Comparison of ENCODE assay signal across 22 cellular contexts in the genomic region with DNA sequence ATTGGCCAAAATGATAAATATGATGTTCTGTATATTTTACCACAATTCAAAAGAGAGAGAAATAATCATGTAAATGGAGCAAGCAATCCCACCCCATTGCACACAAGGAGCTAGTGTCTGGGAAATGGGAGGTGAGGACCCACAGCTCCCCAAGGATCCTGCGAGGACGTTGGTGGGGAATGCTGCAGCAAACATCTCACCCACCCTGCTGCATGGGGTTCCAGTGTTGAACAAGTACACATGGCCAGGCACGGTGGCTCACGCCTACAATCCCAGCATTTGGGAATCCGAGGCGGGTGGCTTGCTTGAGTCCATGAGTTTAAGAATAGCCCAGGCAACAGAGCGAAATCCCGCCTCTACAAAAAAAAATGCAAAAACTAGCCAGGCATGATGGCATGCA. TPM values are rescaled to one million over a fixed set of nuclear protein-coding genes. Genes with fewer than 3 reads are reported as not detected.
DNase-seq lines count a peak whose midpoint lies in the region; ATAC-seq and TF ChIP-seq lines count a peak whose summit lies in the region.
"Had no signal": no experiment of that assay in that cellular context is flagged by ENCODE, and none has a peak within 500 bp of the region (broad histone marks: within the 10 kb centered on the region; RNA-seq: fewer than 3 reads in every experiment).

No MANE protein-coding gene starts in this region.

- no peak for ATAC-seq in activated T-cell treated with anti-CD3 and anti-CD28 coated beads, Interleukin-2, amount 50 U/mL, for 72 hours (replicated peaks in 1 of 2)
- ATAC-seq in T-cell (replicated peaks in 1 of 4): no peak
- no peak for ATAC-seq in effector memory CD8-positive, alpha-beta T cell (replicated peaks)
- no peak for ATAC-seq in stimulated activated effector memory CD8-positive, alpha-beta T cell treated with anti-CD3 and anti-CD28 coated beads, Interleukin-12 subunit alpha, Interleukin-12 subunit beta, amount 100 ng/mL, for 72 hours
- ATAC-seq in Right ventricle myocardium superior (ENCODE audit: poor library complexity): no peak
- ATAC-seq: K562 had no signal

- DNase-seq in activated T-cell treated with anti-CD3 and anti-CD28 coated beads, Interleukin-2, amount 50 U/mL, for 72 hours: no peak
- DNase-seq in activated T-cell treated with anti-CD3 and anti-CD28 coated beads, Interleukin-2, amount 50 U/mL, for 48 hours: no peak
- no peak for DNase-seq in T-cell
- DNase-seq in effector memory CD8-positive, alpha-beta T cell: no peak
- DNase-seq in stimulated activated effector memory CD8-positive, alpha-beta T cell treated with anti-CD3 and anti-CD28 coated beads, Interleukin-12 subunit alpha, Interleukin-12 subunit beta, amount 100 ng/mL, for 72 hours (ENCODE audit: low spot score in 2 of 2): no peak
- no peak for DNase-seq in NCI-H446 (lab: John Stamatoyannopoulos, UW)
- DNase-seq in Right ventricle myocardium superior: no peak
- DNase-seq in GM10248 (ENCODE audit: extremely low spot score): no peak
- DNase-seq: H9; mammary epithelial cell; MG63; NCI-H1417 treated with DMSO at 0.1 percent for 48 hours; NCI-H524 treated with DMSO at 0.1 percent for 48 hours; RPMI8226; SK-N-SH; stimulated activated CD4-positive, alpha-beta T cell treated with anti-CD3 and anti-CD28 coated beads, Interleukin-4, amount 100 ng/mL, for 4 hours; upper lobe of left lung had no signal

- CTCF ChIA-PET in T-cell (lab: Charles Lee) (interaction anchor here in 1 of 2 donors (1.5 kb wide), 1 partner anchor 30 kb away, joined by 4 read pairs; the partner anchor contains the start of gene STK10), GM10248 (lab: Yijun Ruan, JAX) (interaction anchor here (1.4 to 6.4 kb wide), 2 partner anchors 14 to 15 kb away, joined by 4 to 33 read pairs; no protein-coding TSS in a partner anchor)

- peak overlapping the region in 1 of 2 donors; percentile 11 for H3K4me3 Mint-ChIP-seq in activated T-cell treated with anti-CD3 and anti-CD28 coated beads, Interleukin-2, amount 50 U/mL, for 72 hours
- peak overlapping the region in 1 of 3 donors; percentile 20 for H3K4me3 Mint-ChIP-seq in T-cell
- H3K4me3 Mint-ChIP-seq in effector memory CD8-positive, alpha-beta T cell: peak overlapping the region; percentile 55 to 64
- H3K4me3 Mint-ChIP-seq in stimulated activated effector memory CD8-positive, alpha-beta T cell treated with anti-CD3 and anti-CD28 coated beads, Interleukin-12 subunit alpha, Interleukin-12 subunit beta, amount 100 ng/mL, for 72 hours: no peak overlapping the region
- H3K4me3 Mint-ChIP-seq: H9; T-helper 2 cell treated with Interferon-gamma antibody and Interleukin-4, amounts not matched to agents 5 μg/mL and 100 μg/mL, for 36 hours had no signal

- no peak for TF ChIP-seq CTCF in GM10248 (IDR thresholded peaks at IDR 0.05; ENCODE audit: control extremely low read depth, extremely low read depth, low read depth, missing control alignments)

- peaks cover 14 to 16% of the 10 kb centered on the region in 2 donors for H3K36me3 Mint-ChIP-seq in activated T-cell treated with anti-CD3 and anti-CD28 coated beads, Interleukin-2, amount 50 U/mL, for 72 hours (ENCODE audit: insufficient read depth in 2 of 2)
- peaks cover 36% of the 10 kb centered on the region for H3K36me3 Mint-ChIP-seq in T-cell
- H3K36me3 Mint-ChIP-seq in effector memory CD8-positive, alpha-beta T cell (ENCODE audit: insufficient read depth): peaks cover 54% of the 10 kb centered on the region
- H3K36me3 Mint-ChIP-seq in stimulated activated effector memory CD8-positive, alpha-beta T cell treated with anti-CD3 and anti-CD28 coated beads, Interleukin-12 subunit alpha, Interleukin-12 subunit beta, amount 100 ng/mL, for 72 hours: peaks cover 67% of the 10 kb centered on the region

- POLR2A ChIA-PET in T-cell (lab: Charles Lee) (no interaction called here), GM10248 (lab: Yijun Ruan, JAX) (interaction anchor here (0.6 to 1.5 kb wide), 2 partner anchors 15 to 80 kb away, joined by 4 to 5 read pairs; no protein-coding TSS in a partner anchor)

- no peaks in the 10 kb centered on the region for H3K27me3 Mint-ChIP-seq in activated T-cell treated with anti-CD3 and anti-CD28 coated beads, Interleukin-2, amount 50 U/mL, for 72 hours (ENCODE audit: low read depth)
- no peaks in the 10 kb centered on the region for H3K27me3 Mint-ChIP-seq in T-cell
- H3K27me3 Mint-ChIP-seq in effector memory CD8-positive, alpha-beta T cell: no peaks in the 10 kb centered on the region

- peaks cover 67% of the 10 kb centered on the region for H3K4me1 Mint-ChIP-seq in activated T-cell treated with anti-CD3 and anti-CD28 coated beads, Interleukin-2, amount 50 U/mL, for 72 hours (ENCODE audit: low read depth)
- peaks cover 70 to 81% (median 77%) of the 10 kb centered on the region in 3 donors for H3K4me1 Mint-ChIP-seq in T-cell
- peaks cover 65 to 70% of the 10 kb centered on the region in 2 donors for H3K4me1 Mint-ChIP-seq in effector memory CD8-positive, alpha-beta T cell (ENCODE audit: low read depth in 2 of 2)
- H3K4me1 Mint-ChIP-seq in stimulated activated effector memory CD8-positive, alpha-beta T cell treated with anti-CD3 and anti-CD28 coated beads, Interleukin-12 subunit alpha, Interleukin-12 subunit beta, amount 100 ng/mL, for 72 hours: peaks cover 77% of the 10 kb centered on the region

- no peaks in the 10 kb centered on the region for H3K9me3 Mint-ChIP-seq in activated T-cell treated with anti-CD3 and anti-CD28 coated beads, Interleukin-2, amount 50 U/mL, for 72 hours
- H3K9me3 Mint-ChIP-seq in T-cell: no peaks in the 10 kb centered on the region
- H3K9me3 Mint-ChIP-seq in effector memory CD8-positive, alpha-beta T cell: no peaks in the 10 kb centered on the region
- no peaks in the 10 kb centered on the region for H3K9me3 Mint-ChIP-seq in stimulated activated effector memory CD8-positive, alpha-beta T cell treated with anti-CD3 and anti-CD28 coated beads, Interleukin-12 subunit alpha, Interleukin-12 subunit beta, amount 100 ng/mL, for 72 hours
- H3K9me3 Mint-ChIP-seq: H9; T-helper 2 cell treated with Interferon-gamma antibody and Interleukin-4, amounts not matched to agents 5 μg/mL and 100 μg/mL, for 36 hours had no signal

- peak overlapping the region; percentile 79 for H3K27ac Mint-ChIP-seq in activated T-cell treated with anti-CD3 and anti-CD28 coated beads, Interleukin-2, amount 50 U/mL, for 72 hours
- H3K27ac Mint-ChIP-seq in T-cell: peak overlapping the region; percentile 66 to 79
- H3K27ac Mint-ChIP-seq in effector memory CD8-positive, alpha-beta T cell: peak overlapping the region; percentile 56 to 67
- H3K27ac Mint-ChIP-seq in stimulated activated effector memory CD8-positive, alpha-beta T cell treated with anti-CD3 and anti-CD28 coated beads, Interleukin-12 subunit alpha, Interleukin-12 subunit beta, amount 100 ng/mL, for 72 hours: peak overlapping the region; percentile 37
- H3K27ac Mint-ChIP-seq: H9 had no signal

- intact Hi-C loops in Right ventricle myocardium superior (cut with DNase I): no loop called here

RNA-seq across cellular contexts. Expression of gene STK10, which starts 29.0 kb away (rescaled TPM):
- 100 to 1,000 TPM; 126 to 134 TPM for total RNA-seq in activated T-cell treated with anti-CD3 and anti-CD28 coated beads, Interleukin-2, amount 50 U/mL, for 72 hours
- total RNA-seq in T-cell: 100 to 1,000 TPM; 305 to 437 (median 331) TPM
- total RNA-seq in Right ventricle myocardium superior: 8.8 TPM

RNA-seq across cellular contexts. Expression of gene EFCAB9, which starts 35.0 kb away (rescaled TPM):
- not detected for total RNA-seq in activated T-cell treated with anti-CD3 and anti-CD28 coated beads, Interleukin-2, amount 50 U/mL, for 72 hours
- not detected for total RNA-seq in T-cell
- total RNA-seq in Right ventricle myocardium superior: not detected
- total RNA-seq: activated CD8-positive, alpha-beta memory T cell treated with anti-CD3 and anti-CD28 coated beads for 36 hours; endothelial cell of umbilical vein; H9; K562; mammary epithelial cell; osteocyte; upper lobe of left lung had no signal

Comparison
In these comparisons a context has a peak if more than half of its experiments do, and no peak if none do; other contexts are left out.
1. RNA of gene STK10, which starts 29.0 kb away (total RNA-seq): 305 to 437 TPM in T-cell and 126 to 134 TPM in activated T-cell treated with anti-CD3 and anti-CD28 coated beads, Interleukin-2, amount 50 U/mL, for 72 hours; 8.8 TPM in Right ventricle myocardium superior (single experiment); every median in the first group is over 10 times any median in the second.
2. Peak in every context shown above with its lines, with median percentiles within 50 percentile points of each other: H3K27ac Mint-ChIP-seq.